ENCODE assay signal across 17 cellular contexts in genomic region chrX:150253946-150254615, GRCh38.
DNase-seq lines count a peak whose midpoint lies in the region; ATAC-seq and TF ChIP-seq lines count a peak whose summit lies in the region.
"Had no signal": no experiment of that assay in that cellular context is flagged by ENCODE, and none has a peak within 500 bp of the region (broad histone marks: within the 10 kb centered on the region; RNA-seq: fewer than 3 reads in every experiment).

No MANE protein-coding gene starts in this region.

- H3K4me1 ChIP-seq in HEK293 (ENCODE audit: control insufficient read depth, insufficient read depth, low read length) (no peaks in the 10 kb centered on the region), adipocyte (ENCODE audit: control insufficient read depth, insufficient read depth, low read length) (peaks cover 4% of the 10 kb centered on the region), OCI-LY7 (ENCODE audit: insufficient read depth, low read length, poor library complexity, severe bottlenecking) (no peaks in the 10 kb centered on the region)
- H3K4me1 ChIP-seq: BE2C had no signal

- no peaks in the 10 kb centered on the region for H3K4me1 Mint-ChIP-seq in type B pancreatic cell (ENCODE audit: unreplicated experiment)
- peaks cover 23% of the 10 kb centered on the region for H3K4me1 Mint-ChIP-seq in activated CD8-positive, alpha-beta T cell treated with anti-CD3 and anti-CD28 coated beads, Interleukin-2, amount 10 ng/mL, durations not matched to agents 7 days and 5 days (ENCODE audit: low read depth)

- H3K36me3 Mint-ChIP-seq in type B pancreatic cell = no peaks in the 10 kb centered on the region
- H3K36me3 Mint-ChIP-seq in activated CD8-positive, alpha-beta T cell treated with anti-CD3 and anti-CD28 coated beads, Interleukin-2, amount 10 ng/mL, durations not matched to agents 7 days and 5 days (ENCODE audit: low read depth) = no peaks in the 10 kb centered on the region

- intact Hi-C loops in OCI-LY7 (cut with micrococcal nuclease; ENCODE audit: unreplicated experiment) = no loop called here

- no peaks in the 10 kb centered on the region for H3K79me2 ChIP-seq in OCI-LY7 (ENCODE audit: insufficient read depth, low read depth, low read length)

- peaks cover 32% of the 10 kb centered on the region for H3K27me3 ChIP-seq in adipocyte (replicated peaks; ENCODE audit: control insufficient read depth, insufficient read depth, low read length)
- H3K27me3 ChIP-seq: BE2C had no signal

- ATAC-seq in activated CD8-positive, alpha-beta T cell treated with anti-CD3 and anti-CD28 coated beads, Interleukin-2, amount 10 ng/mL, durations not matched to agents 7 days and 5 days = no peak
- ATAC-seq: GM23338, SK-N-SH treated with all-trans-retinoic acid at 6 μM for 48 hours had no signal

- no peak overlapping the region for H3K27ac Mint-ChIP-seq in type B pancreatic cell
- no peak overlapping the region for H3K27ac Mint-ChIP-seq in activated CD8-positive, alpha-beta T cell treated with anti-CD3 and anti-CD28 coated beads, Interleukin-2, amount 10 ng/mL, durations not matched to agents 7 days and 5 days
- H3K27ac Mint-ChIP-seq: GM23338 had no signal

- H3K4me3 ChIP-seq in HEK293 (ENCODE audit: low read depth, low read length) (no peak overlapping the region), adipocyte (ENCODE audit: low read length) (no peak overlapping the region), OCI-LY7 (ENCODE audit: low read depth, low read length, poor library complexity, severe bottlenecking) (no peak overlapping the region)
- H3K4me3 ChIP-seq: GM23338, PC-9 had no signal

- H3K36me3 ChIP-seq in HEK293 (ENCODE audit: control insufficient read depth in 2 of 2, insufficient read depth in 1 of 2, low read length in 2 of 2) = no peaks in the 10 kb centered on the region
- no peaks in the 10 kb centered on the region for H3K36me3 ChIP-seq in adipocyte (ENCODE audit: control insufficient read depth, insufficient read depth, low read length, severe bottlenecking)
- H3K36me3 ChIP-seq in OCI-LY7 (ENCODE audit: insufficient read depth, low read length) = no peaks in the 10 kb centered on the region
- H3K36me3 ChIP-seq: BE2C had no signal

- peak; percentile 1 for DNase-seq in adipocyte (ENCODE audit: low read depth)
- peak; percentile 10 for DNase-seq in islet precursor cell
- peak; percentile 36 for DNase-seq in type B pancreatic cell (ENCODE audit: extremely low spot score, unreplicated experiment)
- DNase-seq in CD1c-positive myeloid dendritic cell (ENCODE audit: extremely low spot score) = no peak
- no peak for DNase-seq in activated CD8-positive, alpha-beta T cell treated with anti-CD3 and anti-CD28 coated beads, Interleukin-2, amount 10 ng/mL, durations not matched to agents 7 days and 5 days
- DNase-seq in OCI-LY7 (ENCODE audit: low spot score) = no peak
- DNase-seq: BE2C, DMS153, NCI-H1048, NCI-H146, NCI-H2107, NCI-H446, PC-9 had no signal

- BruUV-seq in OCI-LY7 (replicated peaks; lab: Mats Ljungman, UMichigan) = no TSS peak

- H3K4me3 Mint-ChIP-seq in type B pancreatic cell = no peak overlapping the region
- H3K4me3 Mint-ChIP-seq in activated CD8-positive, alpha-beta T cell treated with anti-CD3 and anti-CD28 coated beads, Interleukin-2, amount 10 ng/mL, durations not matched to agents 7 days and 5 days = no peak overlapping the region
- H3K4me3 Mint-ChIP-seq: GM23338 had no signal

- H4K20me1 ChIP-seq in OCI-LY7 (ENCODE audit: insufficient read depth, low read length) = no peaks in the 10 kb centered on the region

- CTCF ChIA-PET in HEK293 (lab: Yijun Ruan, JAX) (interaction anchor here (0.5 kb wide), 1 partner anchor 384 kb away, joined by 3 read pairs; no protein-coding TSS in a partner anchor), OCI-LY7 (lab: Charles Lee; ENCODE audit: unreplicated experiment) (no interaction called here)
- CTCF ChIA-PET in activated CD8-positive, alpha-beta T cell treated with anti-CD3 and anti-CD28 coated beads, Interleukin-2, amount 10 ng/mL, durations not matched to agents 7 days and 5 days (lab: Charles Lee) = no interaction called here

- H2AFZ ChIP-seq in OCI-LY7 (ENCODE audit: low read length) = no peak overlapping the region
- H2AFZ ChIP-seq: GM23338, PC-9 had no signal

- POLR2A ChIA-PET in HEK293 (lab: Yijun Ruan, JAX) (no interaction called here), OCI-LY7 (lab: Charles Lee) (no interaction called here)
- POLR2A ChIA-PET in activated CD8-positive, alpha-beta T cell treated with anti-CD3 and anti-CD28 coated beads, Interleukin-2, amount 10 ng/mL, durations not matched to agents 7 days and 5 days (lab: Charles Lee) = no interaction called here

- no peaks in the 10 kb centered on the region for H3K9me2 ChIP-seq in OCI-LY7 (ENCODE audit: insufficient read depth, low read length)

- no peaks in the 10 kb centered on the region for H3K9me3 ChIP-seq in HEK293 (ENCODE audit: control insufficient read depth, insufficient read depth, low read depth, low read length)
- H3K9me3 ChIP-seq in adipocyte (ENCODE audit: control insufficient read depth, low read length) = no peaks in the 10 kb centered on the region
- no peaks in the 10 kb centered on the region for H3K9me3 ChIP-seq in OCI-LY7 (ENCODE audit: low read length)
- H3K9me3 ChIP-seq: BE2C had no signal

- no peak overlapping the region for H3K9ac ChIP-seq in adipocyte (ENCODE audit: low read length)

- H3K4me2 ChIP-seq in OCI-LY7 (ENCODE audit: low read length) = no peak overlapping the region
- H3K4me2 ChIP-seq: GM23338, PC-9 had no signal

- H3K9me3 Mint-ChIP-seq in type B pancreatic cell = no peaks in the 10 kb centered on the region
- no peaks in the 10 kb centered on the region for H3K9me3 Mint-ChIP-seq in activated CD8-positive, alpha-beta T cell treated with anti-CD3 and anti-CD28 coated beads, Interleukin-2, amount 10 ng/mL, durations not matched to agents 7 days and 5 days (ENCODE audit: insufficient read depth)
- H3K9me3 Mint-ChIP-seq: GM23338 had no signal

- H3K27me3 Mint-ChIP-seq in type B pancreatic cell = no peaks in the 10 kb centered on the region
- H3K27me3 Mint-ChIP-seq in activated CD8-positive, alpha-beta T cell treated with anti-CD3 and anti-CD28 coated beads, Interleukin-2, amount 10 ng/mL, durations not matched to agents 7 days and 5 days (ENCODE audit: low read depth) = no peaks in the 10 kb centered on the region

- H3K27ac ChIP-seq in HEK293 (ENCODE audit: extremely low read depth, low read depth, low read length) (no peak overlapping the region), OCI-LY7 (ENCODE audit: low read depth, low read length, poor library complexity, severe bottlenecking) (no peak overlapping the region)
- H3K27ac ChIP-seq: HL-60, PC-9 had no signal

- TF ChIP-seq CTCF in HEK293 (tag by site-specific recombination; IDR thresholded peaks at IDR 0.05) (no peak), type B pancreatic cell (conservative IDR thresholded peaks at IDR 0.05) (no peak), OCI-LY7 (conservative IDR thresholded peaks at IDR 0.05; ENCODE audit: low read length) (no peak)

TF ChIP-seq in HEK293, 187 proteins besides CTCF, POLR2A, EP300 and RAD21:
- TF ChIP-seq EGR2 (tag by site-specific recombination; IDR thresholded peaks at IDR 0.05; ENCODE audit: low read depth) (peak; percentile 24; the same call in 1 of the 2 replicates), ZFHX2 (tag by site-specific recombination; conservative IDR thresholded peaks at IDR 0.05) (peak; percentile 34; the same call in 1 of the 2 replicates), WT1 (tag by site-specific recombination; IDR thresholded peaks at IDR 0.05) (no peak), ZNF133 (tag by site-specific recombination; IDR thresholded peaks at IDR 0.05) (no peak), ZIC2 (tag by site-specific recombination; IDR thresholded peaks at IDR 0.05) (0 out of 2 replicates have a peak, but pooled peaks have one; percentile 18), ZNF280D (tag by site-specific recombination; IDR thresholded peaks at IDR 0.05) (no peak), ZNF624 (tag by site-specific recombination; IDR thresholded peaks at IDR 0.05) (no peak)

Comparison
In these comparisons a context has a peak if more than half of its experiments do, and no peak if none do; other contexts are left out.
1. DNase-seq: peak in adipocyte (single experiment), islet precursor cell (single experiment) and type B pancreatic cell (single experiment); none in CD1c-positive myeloid dendritic cell (single experiment), activated CD8-positive, alpha-beta T cell treated with anti-CD3 and anti-CD28 coated beads, Interleukin-2, amount 10 ng/mL, durations not matched to agents 7 days and 5 days (single experiment) and OCI-LY7 (single experiment).